10 cellular contexts compared by ENCODE assay signal in genomic region chr11:70470127-70470526, GRCh38.
DNase-seq lines count a peak whose midpoint lies in the region; ATAC-seq, FAIRE-seq and TF ChIP-seq lines count a peak whose summit lies in the region.
"Had no signal": no experiment of that assay in that cellular context is flagged by ENCODE, and none has a peak within 500 bp of the region (broad histone marks: within the 10 kb centered on the region; RNA-seq: fewer than 3 reads in every experiment).

No MANE protein-coding gene starts in this region.

- no peak for FAIRE-seq in astrocyte (lab: Jason Lieb, UNC)
- FAIRE-seq: G401.6 had no signal

- DNase-seq in astrocyte (ENCODE audit: low read depth) (peak; percentile 78), sigmoid colon (peak; percentile 54), COR-L47 (lab: John Stamatoyannopoulos, UW) (no peak), NK-92 (lab: John Stamatoyannopoulos, UW; ENCODE audit: unreplicated experiment) (no peak), CD14-positive monocyte (ENCODE audit: low spot score) (no peak)
- DNase-seq in activated CD8-positive, alpha-beta memory T cell treated with anti-CD3 and anti-CD28 coated beads, Interleukin-2, amount 10 ng/mL, durations not matched to agents 7 days and 5 days: no peak
- DNase-seq: activated CD4-positive, CD25-positive, alpha-beta regulatory T cell had no signal

- H3K27ac ChIP-seq in astrocyte (ENCODE audit: low read depth, low read length) (no peak overlapping the region), sigmoid colon (no peak overlapping the region)

- intact Hi-C loops in sigmoid colon (cut with DNase I) (no loop called here), CD14-positive monocyte (cut with micrococcal nuclease) (loop anchor here in 1 of 2 donors (10.0 kb wide), 1 partner anchor 285 kb away; no protein-coding TSS in a partner anchor)

- no peak for TF ChIP-seq POLR2A in sigmoid colon (IDR thresholded peaks at IDR 0.05)

- peaks cover 10% of the 10 kb centered on the region for H3K4me1 Mint-ChIP-seq in astrocyte (ENCODE audit: low read depth, unreplicated experiment)
- no peaks in the 10 kb centered on the region for H3K4me1 Mint-ChIP-seq in activated CD8-positive, alpha-beta memory T cell treated with anti-CD3 and anti-CD28 coated beads, Interleukin-2, amount 10 ng/mL, durations not matched to agents 7 days and 5 days
- H3K4me1 Mint-ChIP-seq in CD14-positive monocyte: peaks cover 4% of the 10 kb centered on the region

- no peaks in the 10 kb centered on the region for H3K9me3 ChIP-seq in astrocyte (ENCODE audit: insufficient read depth, low read depth, low read length)
- H3K9me3 ChIP-seq in sigmoid colon: no peaks in the 10 kb centered on the region

- no peak for TF ChIP-seq CTCF in astrocyte (IDR thresholded peaks at IDR 0.05; ENCODE audit: insufficient read depth, low read depth, low read length)
- TF ChIP-seq CTCF in sigmoid colon (IDR thresholded peaks at IDR 0.05): no peak
- TF ChIP-seq CTCF in CD14-positive monocyte (IDR thresholded peaks at IDR 0.05): no peak

- H3K27me3 ChIP-seq in astrocyte (ENCODE audit: insufficient read depth, low read length): peaks cover 6% of the 10 kb centered on the region
- no peaks in the 10 kb centered on the region for H3K27me3 ChIP-seq in sigmoid colon

- no peak overlapping the region for H3K4me2 ChIP-seq in astrocyte (ENCODE audit: low read length)

- no peak overlapping the region for H3K9ac ChIP-seq in astrocyte (ENCODE audit: low read length)

- H3K4me3 Mint-ChIP-seq in astrocyte (ENCODE audit: unreplicated experiment): no peak overlapping the region
- H3K4me3 Mint-ChIP-seq in activated CD8-positive, alpha-beta memory T cell treated with anti-CD3 and anti-CD28 coated beads, Interleukin-2, amount 10 ng/mL, durations not matched to agents 7 days and 5 days: no peak overlapping the region
- no peak overlapping the region for H3K4me3 Mint-ChIP-seq in CD14-positive monocyte

- H3K4me1 ChIP-seq in astrocyte (ENCODE audit: insufficient read depth, low read length) (no peaks in the 10 kb centered on the region), sigmoid colon (peaks cover 0 to 7% (median 0%) of the 10 kb centered on the region in 4 donors)

- H3K36me3 ChIP-seq in astrocyte (ENCODE audit: insufficient read depth, low read length) (no peaks in the 10 kb centered on the region), sigmoid colon (no peaks in the 10 kb centered on the region)

- peak; percentile 65 for ATAC-seq in GM18907 (IDR thresholded peaks at IDR 0.05; ENCODE audit: unreplicated experiment)
- ATAC-seq in HG03432 (IDR thresholded peaks at IDR 0.05; ENCODE audit: unreplicated experiment): peak; percentile 64
- no peak for ATAC-seq in activated CD8-positive, alpha-beta memory T cell treated with anti-CD3 and anti-CD28 coated beads, Interleukin-2, amount 10 ng/mL, durations not matched to agents 7 days and 5 days

- H3K36me3 Mint-ChIP-seq in astrocyte (ENCODE audit: low read depth, unreplicated experiment) (no peaks in the 10 kb centered on the region), CD14-positive monocyte (no peaks in the 10 kb centered on the region)
- no peaks in the 10 kb centered on the region for H3K36me3 Mint-ChIP-seq in activated CD8-positive, alpha-beta memory T cell treated with anti-CD3 and anti-CD28 coated beads, Interleukin-2, amount 10 ng/mL, durations not matched to agents 7 days and 5 days

- no peaks in the 10 kb centered on the region for H4K20me1 ChIP-seq in astrocyte (ENCODE audit: insufficient read depth, low read length)

- H2AFZ ChIP-seq in astrocyte (ENCODE audit: low read depth, low read length): no peak overlapping the region

- CTCF ChIA-PET in activated CD8-positive, alpha-beta memory T cell treated with anti-CD3 and anti-CD28 coated beads, Interleukin-2, amount 10 ng/mL, durations not matched to agents 7 days and 5 days (lab: Charles Lee): no interaction called here

- H3K27ac Mint-ChIP-seq in astrocyte (ENCODE audit: unreplicated experiment): no peak overlapping the region
- H3K27ac Mint-ChIP-seq in activated CD8-positive, alpha-beta memory T cell treated with anti-CD3 and anti-CD28 coated beads, Interleukin-2, amount 10 ng/mL, durations not matched to agents 7 days and 5 days: no peak overlapping the region
- no peak overlapping the region for H3K27ac Mint-ChIP-seq in CD14-positive monocyte

- no peaks in the 10 kb centered on the region for H3K79me2 ChIP-seq in astrocyte (ENCODE audit: insufficient read depth, low read length)

- H3K9me3 Mint-ChIP-seq in astrocyte (ENCODE audit: unreplicated experiment): no peaks in the 10 kb centered on the region
- H3K9me3 Mint-ChIP-seq in activated CD8-positive, alpha-beta memory T cell treated with anti-CD3 and anti-CD28 coated beads, Interleukin-2, amount 10 ng/mL, durations not matched to agents 7 days and 5 days (ENCODE audit: low read depth): no peaks in the 10 kb centered on the region
- peaks cover 0 to 2% (median 0%) of the 10 kb centered on the region in 7 donors for H3K9me3 Mint-ChIP-seq in CD14-positive monocyte

- H3K27me3 Mint-ChIP-seq in astrocyte (ENCODE audit: low read depth, unreplicated experiment) (peaks cover 31% of the 10 kb centered on the region), CD14-positive monocyte (ENCODE audit: low read depth in 3 of 3) (peaks cover 11 to 18% (median 11%) of the 10 kb centered on the region in 3 donors)
- H3K27me3 Mint-ChIP-seq in activated CD8-positive, alpha-beta memory T cell treated with anti-CD3 and anti-CD28 coated beads, Interleukin-2, amount 10 ng/mL, durations not matched to agents 7 days and 5 days: peaks cover 15% of the 10 kb centered on the region

- TF ChIP-seq EP300 in sigmoid colon (IDR thresholded peaks at IDR 0.05): no peak

- WGBS in sigmoid colon, 2 donors: 46 to 80% methylated on average over 6 of the region's 6 CpGs

- no peak overlapping the region for H3K4me3 ChIP-seq in astrocyte (ENCODE audit: insufficient read depth, low read depth, low read length)
- no peak overlapping the region for H3K4me3 ChIP-seq in sigmoid colon

Comparison
In these comparisons a context has a peak if more than half of its experiments do, and no peak if none do; other contexts are left out.
1. DNase-seq: peak in astrocyte (single experiment) and sigmoid colon (single experiment); none in COR-L47 (single experiment), NK-92 (single experiment), activated CD8-positive, alpha-beta memory T cell treated with anti-CD3 and anti-CD28 coated beads, Interleukin-2, amount 10 ng/mL, durations not matched to agents 7 days and 5 days (single experiment) and CD14-positive monocyte (single experiment).